In the genomic region with DNA sequence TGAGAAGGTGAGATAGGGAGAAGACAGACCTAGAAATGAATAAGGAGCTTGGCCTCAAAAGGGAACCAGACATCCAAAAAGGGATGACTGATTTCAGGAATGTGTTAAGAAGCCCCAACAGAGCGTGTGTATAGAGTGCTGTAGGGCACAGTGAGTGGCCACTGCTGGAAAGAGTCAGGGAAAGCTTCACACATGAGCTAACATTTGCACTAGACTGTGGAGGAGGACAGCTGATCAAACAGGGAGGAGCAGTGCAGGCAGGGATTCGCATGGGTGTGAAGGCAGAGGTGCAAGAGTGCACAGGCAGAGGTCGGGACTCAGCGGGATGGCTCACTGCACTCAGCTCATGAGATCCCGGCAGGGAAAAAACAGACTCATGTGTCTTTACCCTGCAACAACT, we compare ENCODE assay signal across 10 cellular contexts.
DNase-seq lines count a peak whose midpoint lies in the region; ATAC-seq, FAIRE-seq and TF ChIP-seq lines count a peak whose summit lies in the region.
"Had no signal": no experiment of that assay in that cellular context is flagged by ENCODE, and none has a peak within 500 bp of the region (broad histone marks: within the 10 kb centered on the region; RNA-seq: fewer than 3 reads in every experiment).

No MANE protein-coding gene starts in this region.

- peak overlapping the region in 2 of 3 experiments; percentile 12 to 69; a peak in 1 of 7 replicates for H3K27ac Mint-ChIP-seq in H9

- no peak overlapping the region for H2AFZ ChIP-seq in H9 (ENCODE audit: low read length)

- no peaks in the 10 kb centered on the region for H3K27me3 ChIP-seq in H9 (ENCODE audit: insufficient read depth, low read length)
- H3K27me3 ChIP-seq in body of pancreas: no peaks in the 10 kb centered on the region
- H3K27me3 ChIP-seq in pancreas: no peaks in the 10 kb centered on the region

- no peak overlapping the region for H4K91ac ChIP-seq in H9 (ENCODE audit: insufficient read length, low read depth, low read length)

- H3K4me3 Mint-ChIP-seq in H9: no peak overlapping the region
- H3K4me3 Mint-ChIP-seq: CD4-positive, CD25-positive, alpha-beta regulatory T cell had no signal

- H3K18ac ChIP-seq in H9 (ENCODE audit: insufficient read length, low read depth, low read length): no peak overlapping the region

- FAIRE-seq in pancreas (lab: Jason Lieb, UNC): no peak

- H3K4me3 ChIP-seq in body of pancreas (no peak overlapping the region), pancreas (no peak overlapping the region)

- no peaks in the 10 kb centered on the region for H3K23me2 ChIP-seq in H9 (ENCODE audit: insufficient read length, low read depth, low read length, poor library complexity, severe bottlenecking)

- H3K4me1 Mint-ChIP-seq in H9: no peaks in the 10 kb centered on the region

- no peak overlapping the region for H3K4me2 ChIP-seq in H9 (ENCODE audit: insufficient read depth, insufficient read length, low read length)

- H3K79me2 ChIP-seq in H9 (ENCODE audit: insufficient read depth, low read length): no peaks in the 10 kb centered on the region; the same call in 1 of the 2 replicates

- no peak overlapping the region for H3T11ph ChIP-seq in H9 (ENCODE audit: low read length)

- H3K4ac ChIP-seq in H9 (ENCODE audit: low read depth, low read length): no peak overlapping the region

- H3K9me3 ChIP-seq in H9 (ENCODE audit: control insufficient read depth, low read depth, low read length) (no peaks in the 10 kb centered on the region), body of pancreas (no peaks in the 10 kb centered on the region), pancreas (no peaks in the 10 kb centered on the region)

- H2BK12ac ChIP-seq in H9 (ENCODE audit: insufficient read length, low read depth, low read length): no peak overlapping the region

- H3K23ac ChIP-seq in H9 (ENCODE audit: insufficient read length, low read depth, low read length): no peak overlapping the region

- no peak overlapping the region for H2AK5ac ChIP-seq in H9 (ENCODE audit: insufficient read length, low read length)

- no peak overlapping the region for H3K14ac ChIP-seq in H9 (ENCODE audit: insufficient read depth, low read length)

- DNase-seq in H9 (no peak), NCI-H2029 treated with DMSO at 0.1 percent for 48 hours (lab: John Stamatoyannopoulos, UW) (peak; percentile 9), body of pancreas (peak in 3 of 4 donors; percentile 20 to 41 (median 23)), pancreas (peak in 2 of 6 donors; percentile 19 to 21), NCI-H1105 (lab: John Stamatoyannopoulos, UW) (no peak)
- DNase-seq in activated effector memory CD4-positive, alpha-beta T cell treated with anti-CD3 and anti-CD28 coated beads, Interleukin-2, amount 50 U/mL, for 16 hours: no peak
- DNase-seq: CD4-positive, CD25-positive, alpha-beta regulatory T cell; KG1; midbrain had no signal

- H2BK120ac ChIP-seq in H9 (ENCODE audit: low read depth, low read length, poor library complexity, severe bottlenecking): no peak overlapping the region

- H3K9ac ChIP-seq in H9 (ENCODE audit: extremely low read depth, insufficient read length, low read length): no peak overlapping the region

- H3K9me3 Mint-ChIP-seq in H9: no peaks in the 10 kb centered on the region
- H3K9me3 Mint-ChIP-seq: CD4-positive, CD25-positive, alpha-beta regulatory T cell had no signal

- TF ChIP-seq CTCF in H9 (conservative IDR thresholded peaks at IDR 0.05) (no peak), body of pancreas (IDR thresholded peaks at IDR 0.05) (no peak), pancreas (IDR thresholded peaks at IDR 0.05) (no peak)

- no peaks in the 10 kb centered on the region for H3K27me3 Mint-ChIP-seq in H9 (ENCODE audit: low read depth)
- H3K27me3 Mint-ChIP-seq: CD4-positive, CD25-positive, alpha-beta regulatory T cell had no signal

- no peak overlapping the region for H2BK20ac ChIP-seq in H9 (ENCODE audit: low read depth, low read length, poor library complexity, severe bottlenecking)

- H4K20me1 ChIP-seq in H9 (ENCODE audit: control insufficient read depth, insufficient read depth, insufficient read length): no peaks in the 10 kb centered on the region

- no peak overlapping the region for H4K5ac ChIP-seq in H9 (ENCODE audit: insufficient read length, low read depth, low read length)

- ATAC-seq in body of pancreas (no peak), pancreas (peak; percentile 58 to 77 (median 70)), HG03135 (IDR thresholded peaks at IDR 0.05; ENCODE audit: unreplicated experiment) (no peak)

- H3K4me1 ChIP-seq in H9 (ENCODE audit: insufficient read depth, low read length) (no peaks in the 10 kb centered on the region), body of pancreas (peaks cover 27% of the 10 kb centered on the region), pancreas (peaks cover 0 to 20% (median 4%) of the 10 kb centered on the region in 3 donors)

- H3K36me3 Mint-ChIP-seq in H9 (ENCODE audit: insufficient read depth in 1 of 3, low read depth in 3 of 3): peaks cover 11 to 86% (median 57%) of the 10 kb centered on the region in 3 experiments; a peak in 6 of 7 replicates

- no peak for TF ChIP-seq POLR2A in body of pancreas (IDR thresholded peaks at IDR 0.05)

- no peak overlapping the region for H2BK5ac ChIP-seq in H9 (ENCODE audit: insufficient read length, low read length)

- H3K36me3 ChIP-seq in body of pancreas (replicated peaks in 1 of 2; ENCODE audit: insufficient read depth in 1 of 2, low read depth in 2 of 2) (peaks cover 10 to 13% of the 10 kb centered on the region in 2 donors), pancreas (peaks cover 0 to 39% (median 12%) of the 10 kb centered on the region in 3 donors)

- no peak overlapping the region for H3K56ac ChIP-seq in H9 (ENCODE audit: insufficient read length, low read depth, low read length)

- H3K27ac ChIP-seq in H9 (ENCODE audit: insufficient read length, low read depth, low read length) (no peak overlapping the region), body of pancreas (no peak overlapping the region), pancreas (no peak overlapping the region)

- no peak overlapping the region for H2BK15ac ChIP-seq in H9 (ENCODE audit: low read depth, low read length)

- H4K8ac ChIP-seq in H9 (replicated peaks; ENCODE audit: insufficient read length, low read depth, low read length): no peak overlapping the region

- intact Hi-C loops in body of pancreas (cut with DNase I): no loop called here
- intact Hi-C loops in pancreas (cut with DNase I): no loop called here

- WGBS in H9 (ENCODE audit: extremely low coverage, insufficient read length, low lambda C conversion rate): no CpG with 5 or more reads among the region's 5 CpGs
- WGBS in body of pancreas, 2 donors: 45% methylated on average over 5 of the region's 5 CpGs
- WGBS in pancreas, 2 donors: 37 to 43% methylated on average over 5 of the region's 5 CpGs

- H3K79me1 ChIP-seq in H9 (ENCODE audit: insufficient read depth, low read depth, low read length, poor library complexity, severe bottlenecking): no peaks in the 10 kb centered on the region

Comparison
In these comparisons a context has a peak if more than half of its experiments do, and no peak if none do; other contexts are left out.
1. DNase-seq: peak in NCI-H2029 treated with DMSO at 0.1 percent for 48 hours (single experiment) and body of pancreas (3 of 4); none in H9 (single experiment), activated effector memory CD4-positive, alpha-beta T cell treated with anti-CD3 and anti-CD28 coated beads, Interleukin-2, amount 50 U/mL, for 16 hours (single experiment) and NCI-H1105 (single experiment).
2. ATAC-seq: peak in pancreas (4 of 4); none in body of pancreas (single experiment) and HG03135 (single experiment).